In genomic region chr10:26290236-26290635, GRCh38 we compare ENCODE assay signal across 23 cellular contexts.
"Had no signal": no experiment of that assay in that cellular context is flagged by ENCODE, and none has a peak within 500 bp of the region (broad histone marks: within the 10 kb centered on the region; RNA-seq: fewer than 3 reads in every experiment).

No MANE protein-coding gene starts in this region.

- DNase-seq: colonic mucosa; cortex of kidney; dermis blood vessel endothelial cell; dorsolateral prefrontal cortex; effector CD4-positive, alpha-beta T cell; effector CD8-positive, alpha-beta T cell; effector memory CD4-positive, alpha-beta T cell; effector memory CD8-positive, alpha-beta T cell; endodermal cell; erythroblast; esophagus squamous epithelium; foreskin fibroblast; foreskin keratinocyte; foreskin melanocyte; gastrocnemius medialis; glutamatergic neuron; head of caudate nucleus; heart left ventricle; heart right ventricle had no signal

- H3K4me3 ChIP-seq: colonic mucosa, coronary artery, dorsolateral prefrontal cortex, esophagus muscularis mucosa, esophagus squamous epithelium, gastrocnemius medialis, gastroesophageal sphincter, heart left ventricle, heart right ventricle had no signal

- H3K36me3 ChIP-seq: colonic mucosa, esophagus muscularis mucosa, esophagus squamous epithelium, gastrocnemius medialis, gastroesophageal sphincter, heart left ventricle, heart right ventricle had no signal

- H3K27me3 ChIP-seq: colonic mucosa, esophagus muscularis mucosa, esophagus squamous epithelium, foreskin keratinocyte, gastrocnemius medialis, gastroesophageal sphincter had no signal

- H3K27ac ChIP-seq: colonic mucosa, coronary artery, dorsolateral prefrontal cortex, epithelial cell of prostate, esophagus muscularis mucosa, esophagus squamous epithelium, foreskin keratinocyte, gastrocnemius medialis, gastroesophageal sphincter, heart left ventricle, heart right ventricle had no signal

- H3K4me1 ChIP-seq: colonic mucosa, esophagus muscularis mucosa, esophagus squamous epithelium, foreskin keratinocyte, gastrocnemius medialis, gastroesophageal sphincter, heart left ventricle, heart right ventricle had no signal

- H3K9me3 ChIP-seq: colonic mucosa, esophagus muscularis mucosa, esophagus squamous epithelium, gastrocnemius medialis, gastroesophageal sphincter, heart left ventricle, heart right ventricle had no signal
